ENCODE assay signal across 3 cellular contexts in the genomic region with DNA sequence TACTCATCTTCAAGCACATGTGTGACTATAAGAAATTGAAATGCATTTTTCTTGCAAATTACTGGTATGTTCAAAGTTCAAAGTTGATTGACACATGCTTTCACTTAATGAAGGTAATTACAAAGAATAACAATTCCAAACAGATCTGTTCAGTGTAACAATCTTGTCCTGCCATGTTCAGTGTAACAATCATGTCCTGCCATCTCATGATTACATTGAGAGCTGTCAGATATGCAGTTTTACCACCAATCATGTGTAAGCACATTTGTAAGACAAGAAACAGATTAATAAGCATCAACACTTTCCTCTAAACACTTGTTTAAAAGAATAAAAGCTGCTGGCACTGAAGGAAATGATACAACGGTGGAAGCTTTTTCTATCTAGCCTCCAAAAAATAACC.
TF ChIP-seq lines count a peak whose summit lies in the region.

No MANE protein-coding gene starts in this region.

TF ChIP-seq in SK-N-SH treated with all-trans-retinoic acid at 6 μM for 48 hours, 23 proteins besides CTCF, POLR2A, EP300 and RAD21 (continued from another document and continues in another):
- TF ChIP-seq, protein P1, sequence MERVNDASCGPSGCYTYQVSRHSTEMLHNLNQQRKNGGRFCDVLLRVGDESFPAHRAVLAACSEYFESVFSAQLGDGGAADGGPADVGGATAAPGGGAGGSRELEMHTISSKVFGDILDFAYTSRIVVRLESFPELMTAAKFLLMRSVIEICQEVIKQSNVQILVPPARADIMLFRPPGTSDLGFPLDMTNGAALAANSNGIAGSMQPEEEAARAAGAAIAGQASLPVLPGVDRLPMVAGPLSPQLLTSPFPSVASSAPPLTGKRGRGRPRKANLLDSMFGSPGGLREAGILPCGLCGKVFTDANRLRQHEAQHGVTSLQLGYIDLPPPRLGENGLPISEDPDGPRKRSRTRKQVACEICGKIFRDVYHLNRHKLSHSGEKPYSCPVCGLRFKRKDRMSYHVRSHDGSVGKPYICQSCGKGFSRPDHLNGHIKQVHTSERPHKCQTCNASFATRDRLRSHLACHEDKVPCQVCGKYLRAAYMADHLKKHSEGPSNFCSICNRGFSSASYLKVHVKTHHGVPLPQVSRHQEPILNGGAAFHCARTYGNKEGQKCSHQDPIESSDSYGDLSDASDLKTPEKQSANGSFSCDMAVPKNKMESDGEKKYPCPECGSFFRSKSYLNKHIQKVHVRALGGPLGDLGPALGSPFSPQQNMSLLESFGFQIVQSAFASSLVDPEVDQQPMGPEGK (CRISPR knock-in tag; IDR thresholded peaks at IDR 0.05; ENCODE audit: borderline replicate concordance), result no peak
- TF ChIP-seq GLIS3 (CRISPR knock-in tag; IDR thresholded peaks at IDR 0.05) (no peak), BACH2 (CRISPR knock-in tag; IDR thresholded peaks at IDR 0.05; ENCODE audit: borderline replicate concordance) (no peak), CSDC2 (CRISPR knock-in tag; IDR thresholded peaks at IDR 0.05) (no peak), ZFP3 (CRISPR knock-in tag; IDR thresholded peaks at IDR 0.05) (no peak), RARB (CRISPR knock-in tag; IDR thresholded peaks at IDR 0.05) (no peak), ESRRG (CRISPR knock-in tag; IDR thresholded peaks at IDR 0.05) (no peak), TCF4 (CRISPR knock-in tag; IDR thresholded peaks at IDR 0.05; ENCODE audit: borderline replicate concordance) (no peak; the same call in 1 of the 2 replicates), ZNF565 (CRISPR knock-in tag; conservative IDR thresholded peaks at IDR 0.05; ENCODE audit: low read depth) (no peak), ZNF70 (CRISPR knock-in tag; IDR thresholded peaks at IDR 0.05) (no peak), SNAI2 (CRISPR knock-in tag; IDR thresholded peaks at IDR 0.05) (no peak), ZNF8 (CRISPR knock-in tag; IDR thresholded peaks at IDR 0.05) (no peak)
- TF ChIP-seq, protein P2, sequence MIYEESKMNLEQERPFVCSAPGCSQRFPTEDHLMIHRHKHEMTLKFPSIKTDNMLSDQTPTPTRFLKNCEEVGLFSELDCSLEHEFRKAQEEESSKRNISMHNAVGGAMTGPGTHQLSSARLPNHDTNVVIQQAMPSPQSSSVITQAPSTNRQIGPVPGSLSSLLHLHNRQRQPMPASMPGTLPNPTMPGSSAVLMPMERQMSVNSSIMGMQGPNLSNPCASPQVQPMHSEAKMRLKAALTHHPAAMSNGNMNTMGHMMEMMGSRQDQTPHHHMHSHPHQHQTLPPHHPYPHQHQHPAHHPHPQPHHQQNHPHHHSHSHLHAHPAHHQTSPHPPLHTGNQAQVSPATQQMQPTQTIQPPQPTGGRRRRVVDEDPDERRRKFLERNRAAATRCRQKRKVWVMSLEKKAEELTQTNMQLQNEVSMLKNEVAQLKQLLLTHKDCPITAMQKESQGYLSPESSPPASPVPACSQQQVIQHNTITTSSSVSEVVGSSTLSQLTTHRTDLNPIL (CRISPR knock-in tag; IDR thresholded peaks at IDR 0.05; ENCODE audit: low read depth), result no peak
- TF ChIP-seq, protein P3, sequence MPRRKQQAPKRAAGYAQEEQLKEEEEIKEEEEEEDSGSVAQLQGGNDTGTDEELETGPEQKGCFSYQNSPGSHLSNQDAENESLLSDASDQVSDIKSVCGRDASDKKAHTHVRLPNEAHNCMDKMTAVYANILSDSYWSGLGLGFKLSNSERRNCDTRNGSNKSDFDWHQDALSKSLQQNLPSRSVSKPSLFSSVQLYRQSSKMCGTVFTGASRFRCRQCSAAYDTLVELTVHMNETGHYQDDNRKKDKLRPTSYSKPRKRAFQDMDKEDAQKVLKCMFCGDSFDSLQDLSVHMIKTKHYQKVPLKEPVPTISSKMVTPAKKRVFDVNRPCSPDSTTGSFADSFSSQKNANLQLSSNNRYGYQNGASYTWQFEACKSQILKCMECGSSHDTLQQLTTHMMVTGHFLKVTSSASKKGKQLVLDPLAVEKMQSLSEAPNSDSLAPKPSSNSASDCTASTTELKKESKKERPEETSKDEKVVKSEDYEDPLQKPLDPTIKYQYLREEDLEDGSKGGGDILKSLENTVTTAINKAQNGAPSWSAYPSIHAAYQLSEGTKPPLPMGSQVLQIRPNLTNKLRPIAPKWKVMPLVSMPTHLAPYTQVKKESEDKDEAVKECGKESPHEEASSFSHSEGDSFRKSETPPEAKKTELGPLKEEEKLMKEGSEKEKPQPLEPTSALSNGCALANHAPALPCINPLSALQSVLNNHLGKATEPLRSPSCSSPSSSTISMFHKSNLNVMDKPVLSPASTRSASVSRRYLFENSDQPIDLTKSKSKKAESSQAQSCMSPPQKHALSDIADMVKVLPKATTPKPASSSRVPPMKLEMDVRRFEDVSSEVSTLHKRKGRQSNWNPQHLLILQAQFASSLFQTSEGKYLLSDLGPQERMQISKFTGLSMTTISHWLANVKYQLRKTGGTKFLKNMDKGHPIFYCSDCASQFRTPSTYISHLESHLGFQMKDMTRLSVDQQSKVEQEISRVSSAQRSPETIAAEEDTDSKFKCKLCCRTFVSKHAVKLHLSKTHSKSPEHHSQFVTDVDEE (CRISPR knock-in tag; IDR thresholded peaks at IDR 0.05), result no peak

TF ChIP-seq in HEK293, 187 proteins besides CTCF, POLR2A, EP300 and RAD21:
- TF ChIP-seq, protein P4, sequence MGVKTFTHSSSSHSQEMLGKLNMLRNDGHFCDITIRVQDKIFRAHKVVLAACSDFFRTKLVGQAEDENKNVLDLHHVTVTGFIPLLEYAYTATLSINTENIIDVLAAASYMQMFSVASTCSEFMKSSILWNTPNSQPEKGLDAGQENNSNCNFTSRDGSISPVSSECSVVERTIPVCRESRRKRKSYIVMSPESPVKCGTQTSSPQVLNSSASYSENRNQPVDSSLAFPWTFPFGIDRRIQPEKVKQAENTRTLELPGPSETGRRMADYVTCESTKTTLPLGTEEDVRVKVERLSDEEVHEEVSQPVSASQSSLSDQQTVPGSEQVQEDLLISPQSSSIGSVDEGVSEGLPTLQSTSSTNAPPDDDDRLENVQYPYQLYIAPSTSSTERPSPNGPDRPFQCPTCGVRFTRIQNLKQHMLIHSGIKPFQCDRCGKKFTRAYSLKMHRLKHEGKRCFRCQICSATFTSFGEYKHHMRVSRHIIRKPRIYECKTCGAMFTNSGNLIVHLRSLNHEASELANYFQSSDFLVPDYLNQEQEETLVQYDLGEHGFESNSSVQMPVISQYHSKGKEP (tag by site-specific recombination; IDR thresholded peaks at IDR 0.05), result 0 out of 2 replicates have a peak, but pooled peaks have one; percentile 3
- TF ChIP-seq ZSCAN30 (tag by site-specific recombination; IDR thresholded peaks at IDR 0.05) (no peak), ZNF600 (tag by site-specific recombination; IDR thresholded peaks at IDR 0.05) (peak; percentile 47; the same call in 1 of the 2 replicates)
TF ChIP-seq in HEK293: peak in this region for 2.

TF ChIP-seq in neural cell, 6 proteins besides CTCF, POLR2A, EP300 and RAD21 (continued from another document):
- TF ChIP-seq, protein P5, sequence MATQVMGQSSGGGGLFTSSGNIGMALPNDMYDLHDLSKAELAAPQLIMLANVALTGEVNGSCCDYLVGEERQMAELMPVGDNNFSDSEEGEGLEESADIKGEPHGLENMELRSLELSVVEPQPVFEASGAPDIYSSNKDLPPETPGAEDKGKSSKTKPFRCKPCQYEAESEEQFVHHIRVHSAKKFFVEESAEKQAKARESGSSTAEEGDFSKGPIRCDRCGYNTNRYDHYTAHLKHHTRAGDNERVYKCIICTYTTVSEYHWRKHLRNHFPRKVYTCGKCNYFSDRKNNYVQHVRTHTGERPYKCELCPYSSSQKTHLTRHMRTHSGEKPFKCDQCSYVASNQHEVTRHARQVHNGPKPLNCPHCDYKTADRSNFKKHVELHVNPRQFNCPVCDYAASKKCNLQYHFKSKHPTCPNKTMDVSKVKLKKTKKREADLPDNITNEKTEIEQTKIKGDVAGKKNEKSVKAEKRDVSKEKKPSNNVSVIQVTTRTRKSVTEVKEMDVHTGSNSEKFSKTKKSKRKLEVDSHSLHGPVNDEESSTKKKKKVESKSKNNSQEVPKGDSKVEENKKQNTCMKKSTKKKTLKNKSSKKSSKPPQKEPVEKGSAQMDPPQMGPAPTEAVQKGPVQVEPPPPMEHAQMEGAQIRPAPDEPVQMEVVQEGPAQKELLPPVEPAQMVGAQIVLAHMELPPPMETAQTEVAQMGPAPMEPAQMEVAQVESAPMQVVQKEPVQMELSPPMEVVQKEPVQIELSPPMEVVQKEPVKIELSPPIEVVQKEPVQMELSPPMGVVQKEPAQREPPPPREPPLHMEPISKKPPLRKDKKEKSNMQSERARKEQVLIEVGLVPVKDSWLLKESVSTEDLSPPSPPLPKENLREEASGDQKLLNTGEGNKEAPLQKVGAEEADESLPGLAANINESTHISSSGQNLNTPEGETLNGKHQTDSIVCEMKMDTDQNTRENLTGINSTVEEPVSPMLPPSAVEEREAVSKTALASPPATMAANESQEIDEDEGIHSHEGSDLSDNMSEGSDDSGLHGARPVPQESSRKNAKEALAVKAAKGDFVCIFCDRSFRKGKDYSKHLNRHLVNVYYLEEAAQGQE (IDR thresholded peaks at IDR 0.05; ENCODE audit: borderline replicate concordance), result no peak
- TF ChIP-seq POLR2AphosphoS5 (IDR thresholded peaks at IDR 0.05), result peak; percentile 28
